In the genomic region with DNA sequence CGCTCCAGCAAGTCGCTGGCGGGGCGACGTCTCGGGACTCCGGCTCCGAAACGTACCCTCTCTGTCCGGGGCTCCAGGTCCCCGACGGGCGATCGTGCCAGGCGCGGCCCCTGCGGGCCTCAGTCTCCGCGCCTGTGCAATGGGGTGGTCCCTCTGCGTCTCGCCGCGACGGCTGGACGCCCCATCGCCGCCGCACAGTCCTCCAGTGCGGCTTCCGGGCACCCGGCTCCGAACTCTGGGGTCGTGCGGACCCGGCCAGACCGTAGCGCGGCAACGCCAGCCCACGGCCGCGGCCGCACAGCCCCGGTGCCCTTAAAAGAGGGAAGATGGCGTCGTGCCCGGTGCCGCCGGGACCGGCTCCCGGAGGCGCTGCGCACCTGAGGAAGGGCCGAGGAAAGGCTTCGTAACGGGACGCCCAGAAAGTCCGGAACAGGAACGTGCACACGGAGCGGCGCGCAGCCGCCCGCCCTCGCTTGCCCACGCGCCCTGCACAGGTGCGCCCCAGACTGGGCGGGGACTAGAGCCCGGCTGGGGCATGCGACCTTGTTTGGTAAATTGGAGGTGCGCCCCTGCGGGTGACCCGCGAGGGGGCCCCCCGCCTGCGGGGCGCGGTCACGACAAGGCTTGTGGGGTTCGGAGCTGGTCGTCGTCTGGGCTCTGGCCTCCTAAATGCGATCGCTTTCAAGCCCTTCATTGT, we compare ENCODE assay signal across 1 cellular context.
TF ChIP-seq lines count a peak whose summit lies in the region.

No MANE protein-coding gene starts in this region.

TF ChIP-seq in endothelial cell of umbilical vein, 7 proteins besides CTCF, POLR2A, EP300 and RAD21:
- TF ChIP-seq GATA2 (IDR thresholded peaks at IDR 0.05; ENCODE audit: insufficient read depth, insufficient read length, low read depth, low read length) (no peak), EZH2 (IDR thresholded peaks at IDR 0.05; ENCODE audit: borderline replicate concordance, low read depth, low read length, severe bottlenecking) (peak; percentile 68)
